10 cellular contexts compared by ENCODE assay signal in the genomic region with DNA sequence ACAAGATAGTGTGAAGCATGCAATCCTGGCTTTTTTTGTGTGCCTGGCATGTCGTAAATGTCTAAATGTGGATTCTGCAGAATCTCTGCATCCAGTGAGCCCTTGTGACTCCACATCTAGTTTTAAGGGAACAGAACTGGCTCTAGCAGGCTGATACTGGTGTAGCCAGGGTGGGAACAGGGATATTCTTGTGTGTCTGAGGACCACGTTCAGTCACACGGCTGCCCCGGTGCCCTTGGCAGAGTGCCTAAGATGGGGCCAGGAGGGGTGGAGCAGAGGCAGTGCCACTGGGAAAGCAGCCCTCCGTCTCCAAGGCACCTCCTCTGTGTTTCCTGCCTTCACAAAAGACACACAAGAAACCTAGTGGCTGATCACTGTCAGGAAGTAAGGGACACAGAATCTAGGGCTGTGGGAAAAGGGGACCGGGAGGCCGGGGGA.
DNase-seq lines count a peak whose midpoint lies in the region; ATAC-seq, FAIRE-seq and TF ChIP-seq lines count a peak whose summit lies in the region.
"Had no signal": no experiment of that assay in that cellular context is flagged by ENCODE, and none has a peak within 500 bp of the region (broad histone marks: within the 10 kb centered on the region; RNA-seq: fewer than 3 reads in every experiment).

No MANE protein-coding gene starts in this region.

- H3K4me1 ChIP-seq in HepG2 (ENCODE audit: insufficient read depth, low read length) (peaks cover 9% of the 10 kb centered on the region; the same call in 1 of the 2 replicates), upper lobe of right lung (peaks cover 22% of the 10 kb centered on the region)

- intact Hi-C loops in HepG2 (cut with micrococcal nuclease; ENCODE audit: unreplicated experiment), result no loop called here
- intact Hi-C loops in upper lobe of right lung (cut with DNase I), result no loop called here

- no peak overlapping the region for H3K4me3 ChIP-seq in cardiac fibroblast (replicated peaks in 1 of 2; ENCODE audit: low read depth in 2 of 2, low read length in 2 of 2)
- H3K4me3 ChIP-seq in HepG2 (replicated peaks in 1 of 3; ENCODE audit: insufficient read depth in 1 of 3, low read depth in 2 of 3, low read length in 3 of 3), result no peak overlapping the region
- H3K4me3 ChIP-seq in upper lobe of right lung, result no peak overlapping the region

- no peaks in the 10 kb centered on the region for H4K20me1 ChIP-seq in HepG2 (ENCODE audit: insufficient read depth, low read length)

- FAIRE-seq in HepG2 (lab: Jason Lieb, UNC), result no peak

- H3K4me1 Mint-ChIP-seq in type B pancreatic cell (ENCODE audit: unreplicated experiment), result peaks cover 51% of the 10 kb centered on the region

- TF ChIP-seq CTCF in cardiac fibroblast (IDR thresholded peaks at IDR 0.05; ENCODE audit: low read depth, low read length), result no peak
- TF ChIP-seq CTCF in HepG2 (CRISPR knock-in tag; IDR thresholded peaks at IDR 0.05), result no peak
- TF ChIP-seq CTCF in upper lobe of right lung (IDR thresholded peaks at IDR 0.05), result no peak
- no peak for TF ChIP-seq CTCF in type B pancreatic cell (conservative IDR thresholded peaks at IDR 0.05)

- no peaks in the 10 kb centered on the region for H3K27me3 ChIP-seq in HepG2 (ENCODE audit: control insufficient read depth in 1 of 2, insufficient read depth in 2 of 2, low read length in 2 of 2)
- no peaks in the 10 kb centered on the region for H3K27me3 ChIP-seq in upper lobe of right lung

- H3K4me3 Mint-ChIP-seq in type B pancreatic cell, result no peak overlapping the region

- CTCF ChIA-PET in HepG2 (lab: Yijun Ruan, JAX; ENCODE audit: low intra/inter-chr PET ratio, low total read pairs), result no interaction called here

- H3K27ac ChIP-seq in HepG2 (ENCODE audit: extremely low read length, insufficient read depth, low read length) (no peak overlapping the region), upper lobe of right lung (peak overlapping the region; percentile 55)

- H3K9me3 Mint-ChIP-seq in type B pancreatic cell, result no peaks in the 10 kb centered on the region

- no peaks in the 10 kb centered on the region for H3K79me2 ChIP-seq in HepG2 (ENCODE audit: insufficient read depth, low read length)

- H3K27ac Mint-ChIP-seq in type B pancreatic cell, result no peak overlapping the region

- POLR2A ChIA-PET in HepG2 (lab: Yijun Ruan, JAX), result no interaction called here

- H2AFZ ChIP-seq in HepG2 (ENCODE audit: low read length), result no peak overlapping the region

- H3K4me2 ChIP-seq in HepG2 (ENCODE audit: low read depth, low read length), result peak overlapping the region; percentile 9; the same call in 1 of the 2 replicates

- no peak for TF ChIP-seq RAD21 in HepG2 (CRISPR knock-in tag; IDR thresholded peaks at IDR 0.05)

- WGBS in HepG2 (ENCODE audit: low lambda C conversion rate), result under 1% methylated on average over 4 of the region's 7 CpGs

- ATAC-seq in HepG2 (peak; percentile 63; the same call in 2 of the 3 replicates), upper lobe of right lung (peak; percentile 72), GM21367 (IDR thresholded peaks at IDR 0.05; ENCODE audit: unreplicated experiment) (no peak)
- no peak for ATAC-seq in stimulated activated naive CD8-positive, alpha-beta T cell treated with anti-CD3 and anti-CD28 coated beads, Interleukin-15, Interleukin-2, amounts not matched to agents 100 U/mL and 50 U/mL, for 24 hours

- no peak for TF ChIP-seq POLR2A in HepG2 (IDR thresholded peaks at IDR 0.05; ENCODE audit: insufficient read depth in 1 of 2, low read depth in 2 of 2, low read length in 2 of 2)

- H3K9me3 ChIP-seq in HepG2 (ENCODE audit: low read length) (0 out of 2 replicates have a peak, but pooled peaks cover 7% of the 10 kb centered on the region), upper lobe of right lung (no peaks in the 10 kb centered on the region)

- no peak overlapping the region for H3K9ac ChIP-seq in HepG2 (ENCODE audit: insufficient read depth, low read depth, low read length)

- BruUV-seq in HepG2 (replicated peaks; lab: Mats Ljungman, UMichigan), result no TSS peak

- H3K27me3 Mint-ChIP-seq in type B pancreatic cell, result no peaks in the 10 kb centered on the region

- in situ Hi-C loops in HepG2 (cut with HindIII; ENCODE audit: extremely low pct_ligation_motif_present, low pct_unique_long_range_greater_than_20kb), result no loop called here

- H3K36me3 ChIP-seq in HepG2 (replicated peaks in 1 of 2; ENCODE audit: control insufficient read depth in 1 of 2, insufficient read depth in 2 of 2, low read length in 2 of 2) (no peaks in the 10 kb centered on the region), upper lobe of right lung (no peaks in the 10 kb centered on the region)

- no peaks in the 10 kb centered on the region for H3K36me3 Mint-ChIP-seq in type B pancreatic cell

- TF ChIP-seq EP300 in HepG2 (IDR thresholded peaks at IDR 0.05; ENCODE audit: low read depth in 2 of 2, low read length in 2 of 2) (no peak), HepG2 (CRISPR knock-in tag; IDR thresholded peaks at IDR 0.05; ENCODE audit: borderline replicate concordance) (no peak)

- DNase-seq in NCI-H1105 treated with DMSO at 0.1 percent for 48 hours (lab: John Stamatoyannopoulos, UW), result peak; percentile 5
- no peak for DNase-seq in NCI-H1105 (lab: John Stamatoyannopoulos, UW)
- peak; percentile 23 to 25 for DNase-seq in cardiac fibroblast (ENCODE audit: low read depth in 2 of 2)
- no peak for DNase-seq in HepG2 (ENCODE audit: low spot score)
- DNase-seq in upper lobe of right lung, result peak; percentile 73
- no peak for DNase-seq in type B pancreatic cell (ENCODE audit: extremely low spot score, unreplicated experiment)
- DNase-seq in stimulated activated naive CD8-positive, alpha-beta T cell treated with anti-CD3 and anti-CD28 coated beads, Interleukin-15, Interleukin-2, amounts not matched to agents 100 U/mL and 50 U/mL, for 24 hours, result no peak
- DNase-seq: activated naive CD4-positive, alpha-beta T cell treated with Interleukin-2 at 50 U/mL for 16 hours; stimulated activated CD4-positive, alpha-beta T cell treated with anti-CD3 and anti-CD28 coated beads, Interleukin-2, amount 100 ng/mL, for 24 hours had no signal

TF ChIP-seq in HepG2, 621 proteins besides CTCF, POLR2A, EP300 and RAD21 (continues in another document):
- TF ChIP-seq ZNF709 (CRISPR knock-in tag; IDR thresholded peaks at IDR 0.05) (no peak), ZNF281 (CRISPR knock-in tag; IDR thresholded peaks at IDR 0.05; ENCODE audit: borderline replicate concordance) (no peak), ZNF556 (CRISPR knock-in tag; IDR thresholded peaks at IDR 0.05; ENCODE audit: borderline replicate concordance) (no peak), MXD3 (CRISPR knock-in tag; IDR thresholded peaks at IDR 0.05) (no peak), SMARCC2 (IDR thresholded peaks at IDR 0.05) (no peak), MTERF4 (CRISPR knock-in tag; IDR thresholded peaks at IDR 0.05) (no peak)
- TF ChIP-seq, protein P1, sequence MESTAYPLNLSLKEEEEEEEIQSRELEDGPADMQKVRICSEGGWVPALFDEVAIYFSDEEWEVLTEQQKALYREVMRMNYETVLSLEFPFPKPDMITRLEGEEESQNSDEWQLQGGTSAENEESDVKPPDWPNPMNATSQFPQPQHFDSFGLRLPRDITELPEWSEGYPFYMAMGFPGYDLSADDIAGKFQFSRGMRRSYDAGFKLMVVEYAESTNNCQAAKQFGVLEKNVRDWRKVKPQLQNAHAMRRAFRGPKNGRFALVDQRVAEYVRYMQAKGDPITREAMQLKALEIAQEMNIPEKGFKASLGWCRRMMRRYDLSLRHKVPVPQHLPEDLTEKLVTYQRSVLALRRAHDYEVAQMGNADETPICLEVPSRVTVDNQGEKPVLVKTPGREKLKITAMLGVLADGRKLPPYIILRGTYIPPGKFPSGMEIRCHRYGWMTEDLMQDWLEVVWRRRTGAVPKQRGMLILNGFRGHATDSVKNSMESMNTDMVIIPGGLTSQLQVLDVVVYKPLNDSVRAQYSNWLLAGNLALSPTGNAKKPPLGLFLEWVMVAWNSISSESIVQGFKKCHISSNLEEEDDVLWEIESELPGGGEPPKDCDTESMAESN (CRISPR knock-in tag; conservative IDR thresholded peaks at IDR 0.05), result no peak

Comparison
In these comparisons a context has a peak if more than half of its experiments do, and no peak if none do; other contexts are left out.
1. DNase-seq: peak in NCI-H1105 treated with DMSO at 0.1 percent for 48 hours (single experiment), cardiac fibroblast (2 of 2) and upper lobe of right lung (single experiment); none in NCI-H1105 (single experiment), HepG2 (single experiment), type B pancreatic cell (single experiment) and stimulated activated naive CD8-positive, alpha-beta T cell treated with anti-CD3 and anti-CD28 coated beads, Interleukin-15, Interleukin-2, amounts not matched to agents 100 U/mL and 50 U/mL, for 24 hours (single experiment).
2. ATAC-seq: peak in HepG2 (single experiment) and upper lobe of right lung (single experiment); none in GM21367 (single experiment) and stimulated activated naive CD8-positive, alpha-beta T cell treated with anti-CD3 and anti-CD28 coated beads, Interleukin-15, Interleukin-2, amounts not matched to agents 100 U/mL and 50 U/mL, for 24 hours (single experiment).